ENCODE assay signal across 8 cellular contexts in the genomic region with DNA sequence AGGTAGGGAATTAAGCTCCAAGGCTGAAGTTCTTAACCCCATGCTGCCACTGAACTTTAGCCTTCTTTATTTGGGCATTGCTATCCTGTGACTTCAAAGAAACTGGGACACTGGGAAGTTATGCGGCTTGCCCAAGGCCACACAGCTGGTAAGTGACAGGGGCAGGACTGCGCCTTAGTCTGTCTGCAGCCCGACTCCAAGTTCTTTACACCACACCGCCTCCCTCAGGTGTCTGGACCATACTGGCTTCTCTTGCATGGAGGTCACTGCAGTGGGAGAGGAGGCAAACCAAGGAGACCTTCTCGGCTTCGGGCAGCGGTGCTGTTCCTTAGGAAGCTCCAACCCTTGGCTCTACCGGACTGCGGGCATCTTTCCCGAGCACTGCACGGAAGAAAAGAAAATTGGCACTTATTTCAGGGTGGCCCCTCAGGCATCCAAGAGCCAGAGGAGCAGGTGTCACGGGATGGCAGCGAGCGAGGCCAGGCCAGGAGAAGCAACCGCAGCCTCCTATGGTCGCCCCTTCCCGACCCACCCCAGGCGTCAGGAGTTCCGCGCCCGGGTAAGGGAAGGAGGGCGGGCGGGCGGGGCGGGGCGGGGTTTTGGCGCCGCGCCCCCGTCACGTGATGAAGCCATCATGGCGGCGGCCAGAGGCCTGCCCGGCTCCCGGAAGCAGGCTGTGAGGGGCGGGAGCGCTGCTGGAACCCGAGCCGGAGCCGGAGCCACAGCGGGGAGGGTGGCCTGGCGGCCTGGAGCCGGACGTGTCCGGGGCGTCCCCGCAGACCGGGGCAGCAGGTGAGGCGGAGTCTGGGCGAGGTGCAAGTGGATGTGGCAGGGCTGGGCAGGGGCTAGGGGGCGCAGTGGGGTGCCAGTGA. TPM values are rescaled to one million over a fixed set of nuclear protein-coding genes. Genes with fewer than 3 reads are reported as not detected.
DNase-seq lines count a peak whose midpoint lies in the region; ATAC-seq and TF ChIP-seq lines count a peak whose summit lies in the region.

No MANE protein-coding gene starts in this region.

- peak in 4 of 6 experiments; percentile 22 to 40 (median 36) for TF ChIP-seq CTCF in adrenal gland (IDR thresholded peaks at IDR 0.05)
- TF ChIP-seq CTCF in prostate gland (IDR thresholded peaks at IDR 0.05): peak in 3 of 4 experiments; percentile 33 to 63 (median 58)

- H3K9me3 ChIP-seq in HAP-1: no peaks in the 10 kb centered on the region
- no peaks in the 10 kb centered on the region for H3K9me3 ChIP-seq in adrenal gland (replicated peaks in 1 of 3)
- no peaks in the 10 kb centered on the region for H3K9me3 ChIP-seq in prostate gland

- intact Hi-C loops in adrenal gland (cut with DNase I): loop anchor here (2.0 to 5.0 kb wide), 2 partner anchors 39 kb away; no protein-coding TSS in a partner anchor
- intact Hi-C loops in left ventricle myocardium superior (cut with micrococcal nuclease): loop anchor here (5.0 kb wide), 1 partner anchor 34 kb away; no protein-coding TSS in a partner anchor
- intact Hi-C loops in prostate gland (cut with DNase I): loop anchor here (1.0 to 5.0 kb wide), 3 partner anchors 18 to 46 kb away; a partner anchor contains a TSS

- H3K4me3 ChIP-seq in GM08714 (ENCODE audit: low read length): peak overlapping the region; percentile 85
- peak overlapping the region; percentile 92 for H3K4me3 ChIP-seq in HAP-1
- peak overlapping the region in 3 of 4 donors; percentile 42 to 92 (median 79) for H3K4me3 ChIP-seq in adrenal gland
- H3K4me3 ChIP-seq in prostate gland: peak overlapping the region; percentile 81 to 87

- TF ChIP-seq POLR2A in adrenal gland (IDR thresholded peaks at IDR 0.05): peak; percentile 10 to 54
- TF ChIP-seq POLR2A in prostate gland (IDR thresholded peaks at IDR 0.05): peak; percentile 40

- 0 to 7% (median 1%) methylated on average over 5 to 51 of the region's 51 CpGs for WGBS in adrenal gland, 4 donors
- under 1% methylated on average over 30 of the region's 51 CpGs for WGBS in prostate gland

- DNase-seq in HAP-1 (ENCODE audit: low spot score in 2 of 2) (peak; percentile 70 to 82), MV-4-11 (lab: John Stamatoyannopoulos, UW) (peak; percentile 60), SW 1271 (lab: John Stamatoyannopoulos, UW) (peak; percentile 32 to 63), adrenal gland (peak; percentile 80 to 95 (median 92)), left ventricle myocardium superior (peak; percentile 89), prostate gland (ENCODE audit: low spot score) (peak; percentile 73)

- H3K27ac ChIP-seq in adrenal gland (peak overlapping the region; percentile 76 to 95 (median 91)), prostate gland (peak overlapping the region; percentile 85 to 96)

- peaks cover 5% of the 10 kb centered on the region; the same call in 1 of the 2 replicates for H3K36me3 ChIP-seq in HAP-1 (replicated peaks)
- H3K36me3 ChIP-seq in adrenal gland (replicated peaks in 1 of 2): peaks cover 0 to 11% of the 10 kb centered on the region in 2 donors
- peaks cover 0 to 5% of the 10 kb centered on the region in 2 donors for H3K36me3 ChIP-seq in prostate gland

- H3K4me1 ChIP-seq in HAP-1: peaks cover 7% of the 10 kb centered on the region
- H3K4me1 ChIP-seq in adrenal gland (replicated peaks in 1 of 2): peaks cover 20 to 26% of the 10 kb centered on the region in 2 donors
- H3K4me1 ChIP-seq in prostate gland (replicated peaks): peaks cover 24% of the 10 kb centered on the region

- in situ Hi-C loops in HAP-1 (cut with MboI; ENCODE audit: low sequenced_read_pairs): no loop called here

- H3K27me3 ChIP-seq in HAP-1 (ENCODE audit: low read depth) (no peaks in the 10 kb centered on the region), adrenal gland (no peaks in the 10 kb centered on the region), prostate gland (replicated peaks; ENCODE audit: insufficient read depth) (no peaks in the 10 kb centered on the region)

- ATAC-seq in left ventricle myocardium superior: peak; percentile 93
- no peak for ATAC-seq in HG02938 (IDR thresholded peaks at IDR 0.05; ENCODE audit: unreplicated experiment)

RNA-seq across cellular contexts. Expression of a gene that starts 16.4 kb away (rescaled TPM):
- total RNA-seq in adrenal gland (1 to 10 TPM in 5 of 8 donors, under 1 TPM in 3; 0.69 to 4.1 (median 1.4) TPM), left ventricle myocardium superior (0.17 TPM), prostate gland (1 to 10 TPM in 1 of 2 donors, under 1 TPM in 1; 0.55 to 6.1 TPM)
- under 1 TPM; 0.56 to 0.81 (median 0.79) TPM for polyA plus RNA-seq in adrenal gland

RNA-seq across cellular contexts. Expression of a gene that starts 19.7 kb away (rescaled TPM):
- total RNA-seq in adrenal gland: 10 to 100 TPM; 15.8 to 36.4 (median 24.8) TPM
- polyA plus RNA-seq in adrenal gland: 10 to 100 TPM in 2 of 3 donors, 1 to 10 TPM in 1; 9.2 to 36.2 (median 25.8) TPM
- 16.9 TPM for total RNA-seq in left ventricle myocardium superior
- total RNA-seq in prostate gland: 10 to 100 TPM; 28.9 to 30.4 TPM

RNA-seq across cellular contexts. Expression of a gene that starts 43.6 kb away (rescaled TPM):
- total RNA-seq in adrenal gland (100 to 1,000 TPM; 501 to 966 (median 676) TPM), left ventricle myocardium superior (374 TPM), prostate gland (100 to 1,000 TPM; 552 to 673 TPM)
- 1,000 to 10,000 TPM in 2 of 3 donors, 100 to 1,000 TPM in 1; 840 to 2,052 (median 2,012) TPM for polyA plus RNA-seq in adrenal gland

RNA-seq across cellular contexts. Expression of a gene that starts 44.7 kb away (rescaled TPM):
- total RNA-seq in adrenal gland (1 to 10 TPM; 1.2 to 7.4 (median 4.0) TPM), left ventricle myocardium superior (1.3 TPM), prostate gland (1 to 10 TPM; 1.2 to 1.7 TPM)
- 1 to 10 TPM in 2 of 3 donors, under 1 TPM in 1; 0.95 to 4.0 (median 3.5) TPM for polyA plus RNA-seq in adrenal gland

RNA-seq across cellular contexts. Expression of a gene that starts 47.8 kb away (rescaled TPM):
- total RNA-seq in adrenal gland (10 to 100 TPM; 56.8 to 94.9 (median 69.6) TPM), left ventricle myocardium superior (42.5 TPM), prostate gland (10 to 100 TPM; 48.1 to 75.4 TPM)
- polyA plus RNA-seq in adrenal gland: 100 to 1,000 TPM in 2 of 3 donors, 10 to 100 TPM in 1; 45.9 to 240 (median 220) TPM
